1 cellular context compared by ENCODE assay signal in the genomic region with DNA sequence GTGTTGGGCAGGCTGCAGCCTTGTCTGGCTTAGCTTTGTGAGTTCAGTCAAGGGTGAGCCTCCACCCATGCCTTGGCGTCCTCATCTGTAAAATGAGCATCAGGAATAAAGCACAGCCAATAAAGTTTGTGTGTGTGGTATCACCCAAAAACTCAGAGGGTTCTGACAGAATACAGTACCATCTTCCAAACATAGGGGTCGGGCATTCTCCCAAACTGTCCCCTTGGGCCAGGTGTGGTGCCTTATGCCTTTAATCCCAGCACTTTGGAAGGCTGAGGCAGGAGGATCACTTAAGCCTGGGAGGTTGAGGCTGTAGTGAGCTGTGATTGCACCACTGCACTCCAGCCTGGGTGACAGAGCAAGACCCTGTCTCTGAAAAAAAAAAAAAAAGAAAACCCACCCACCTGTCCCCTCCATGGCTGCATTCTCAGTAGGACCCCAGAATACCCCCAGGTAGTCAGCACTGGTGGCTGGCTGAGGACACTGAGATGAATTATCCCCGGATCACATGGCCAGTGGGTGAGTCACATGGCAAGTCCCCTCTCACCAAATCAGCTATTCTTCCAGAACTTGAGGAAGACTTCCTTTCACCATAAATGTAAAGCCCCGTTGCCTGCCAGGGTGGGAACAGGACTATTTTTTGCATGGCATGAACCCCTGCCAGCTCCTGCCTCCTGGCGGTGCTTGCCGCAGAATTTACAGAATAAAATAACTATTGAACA.
TF ChIP-seq lines count a peak whose summit lies in the region.

No MANE protein-coding gene starts in this region.

TF ChIP-seq in HCT116, 20 proteins besides CTCF, POLR2A, EP300 and RAD21 (continued from another document):
- TF ChIP-seq EZH2 (IDR thresholded peaks at IDR 0.05) = no peak
- TF ChIP-seq, protein P1, sequence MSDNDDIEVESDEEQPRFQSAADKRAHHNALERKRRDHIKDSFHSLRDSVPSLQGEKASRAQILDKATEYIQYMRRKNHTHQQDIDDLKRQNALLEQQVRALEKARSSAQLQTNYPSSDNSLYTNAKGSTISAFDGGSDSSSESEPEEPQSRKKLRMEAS (IDR thresholded peaks at IDR 0.05) = no peak
- TF ChIP-seq EZH2phosphoT487 (IDR thresholded peaks at IDR 0.05; ENCODE audit: borderline replicate concordance) = no peak
- TF ChIP-seq SP1 (IDR thresholded peaks at IDR 0.05; ENCODE audit: low read depth) = no peak
- no peak for TF ChIP-seq SIN3A (IDR thresholded peaks at IDR 0.05; ENCODE audit: low read depth)
- TF ChIP-seq POLR2AphosphoS5 (IDR thresholded peaks at IDR 0.05; ENCODE audit: low read depth, low read length) = no peak
- TF ChIP-seq FOSL1 (IDR thresholded peaks at IDR 0.05; ENCODE audit: low read depth) = no peak
- TF ChIP-seq, protein P2, sequence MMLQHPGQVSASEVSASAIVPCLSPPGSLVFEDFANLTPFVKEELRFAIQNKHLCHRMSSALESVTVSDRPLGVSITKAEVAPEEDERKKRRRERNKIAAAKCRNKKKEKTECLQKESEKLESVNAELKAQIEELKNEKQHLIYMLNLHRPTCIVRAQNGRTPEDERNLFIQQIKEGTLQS (IDR thresholded peaks at IDR 0.05) = no peak
- TF ChIP-seq YY1 (IDR thresholded peaks at IDR 0.05; ENCODE audit: extremely low read depth, insufficient replicate concordance, low read depth, low read length) = no peak
